Comparison of ENCODE assay signal across 8 cellular contexts in the genomic region with DNA sequence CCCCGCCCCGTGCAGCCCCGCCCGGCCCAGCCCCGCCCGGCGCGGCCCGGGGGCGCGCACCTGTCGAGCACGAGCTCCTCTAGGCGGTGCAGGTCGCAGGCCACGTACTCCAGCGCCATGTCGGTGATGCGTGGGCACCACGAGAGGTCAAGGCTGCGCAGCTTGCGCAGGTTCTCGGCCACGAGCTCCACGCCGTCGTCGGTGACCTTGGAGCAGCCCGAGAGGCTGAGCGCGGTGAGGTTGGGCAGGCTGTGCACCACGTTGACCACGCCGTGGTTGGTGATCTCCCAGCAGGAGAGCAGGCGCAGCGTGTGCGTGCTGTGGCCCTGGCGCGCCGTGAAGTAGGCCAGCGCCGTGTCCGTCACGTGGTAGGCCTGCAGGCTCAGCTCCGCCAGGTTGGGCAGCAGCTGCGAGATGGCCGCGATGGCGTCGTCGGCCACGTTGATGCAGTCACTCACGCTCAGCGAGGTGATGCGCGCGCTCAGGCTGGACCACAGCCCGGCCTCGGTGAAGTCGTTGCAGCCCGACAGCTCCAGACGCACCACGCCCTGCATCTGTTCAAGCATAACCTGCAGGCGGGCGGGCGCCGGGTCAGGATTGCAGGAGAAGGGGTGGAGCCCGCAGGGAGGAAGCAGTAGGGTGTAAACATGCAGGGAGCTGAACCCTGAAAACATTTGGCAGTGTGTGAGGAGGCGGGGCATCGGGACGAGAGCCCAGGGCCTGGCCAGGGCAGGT. TPM values are rescaled to one million over a fixed set of nuclear protein-coding genes. Genes with fewer than 3 reads are reported as not detected.
DNase-seq lines count a peak whose midpoint lies in the region; ATAC-seq and TF ChIP-seq lines count a peak whose summit lies in the region.

No MANE protein-coding gene starts in this region.

- peaks cover 0 to 22% (median 0%) of the 10 kb centered on the region in 5 donors for H3K27me3 Mint-ChIP-seq in naive thymus-derived CD4-positive, alpha-beta T cell

- peak; percentile 24 for TF ChIP-seq POLR2A in transverse colon (IDR thresholded peaks at IDR 0.05)

- intact Hi-C loops in naive thymus-derived CD4-positive, alpha-beta T cell (cut with micrococcal nuclease) = loop anchor here (1.0 to 5.0 kb wide), 5 partner anchors 11 to 92 kb away; partner anchors contain the start of genes CHTF18 (in 1 of the 2), JMJD8 (in 1 of the 2), METRN (in 1 of the 2) and RHOT2 (in 1 of the 2)
- intact Hi-C loops in transverse colon (cut with DNase I; ENCODE audit: low total_unique reads) = no loop called here

- H3K27ac Mint-ChIP-seq in naive thymus-derived CD4-positive, alpha-beta T cell = peak overlapping the region; percentile 20 to 86 (median 79)

- H3K4me1 Mint-ChIP-seq in naive thymus-derived CD4-positive, alpha-beta T cell = peaks cover 4 to 40% (median 23%) of the 10 kb centered on the region in 7 donors

- TF ChIP-seq EP300 in transverse colon (IDR thresholded peaks at IDR 0.05; ENCODE audit: low read depth) = no peak

- no peaks in the 10 kb centered on the region for H3K9me3 ChIP-seq in SJCRH30 (replicated peaks)
- H3K9me3 ChIP-seq in naive thymus-derived CD4-positive, alpha-beta T cell (ENCODE audit: control insufficient read depth in 2 of 3, low read length in 3 of 3) = no peaks in the 10 kb centered on the region
- no peaks in the 10 kb centered on the region for H3K9me3 ChIP-seq in transverse colon

- H3K9me3 Mint-ChIP-seq in naive thymus-derived CD4-positive, alpha-beta T cell = peaks cover 0 to 2% (median 0%) of the 10 kb centered on the region in 11 donors

- H3K36me3 ChIP-seq in SJCRH30 (no peaks in the 10 kb centered on the region), transverse colon (no peaks in the 10 kb centered on the region)
- H3K36me3 ChIP-seq in naive thymus-derived CD4-positive, alpha-beta T cell (ENCODE audit: control insufficient read depth in 2 of 3, insufficient read depth in 3 of 3, low read length in 3 of 3) = no peaks in the 10 kb centered on the region

- POLR2A ChIA-PET in naive thymus-derived CD4-positive, alpha-beta T cell (lab: Charles Lee) = interaction anchor here (0.6 to 2.4 kb wide), 32 partner anchors 8 to 1710 kb away, joined by 3 to 24 read pairs (median 5); partner anchors contain the start of genes ANTKMT, CCDC78, CHTF18 and CIAO3

- peak; percentile 90 for ATAC-seq in naive thymus-derived CD4-positive, alpha-beta T cell
- ATAC-seq in HG03135 (IDR thresholded peaks at IDR 0.05; ENCODE audit: unreplicated experiment) = no peak

- WGBS in transverse colon (ENCODE audit: low coverage in 1 of 2), 2 donors = 1% methylated on average over 36 of the region's 71 CpGs; no CpG with 5 or more reads in 1 of the 2 donors

- H3K4me3 ChIP-seq in HFF-Myc (replicated peaks; ENCODE audit: low read depth, low read length) (0 out of 2 replicates have a peak overlapping the region, but pooled peaks have one; percentile 9), SJCRH30 (peak overlapping the region; percentile 42), transverse colon (peak overlapping the region in 2 of 4 donors; percentile 32 to 34)
- H3K4me3 ChIP-seq in naive thymus-derived CD4-positive, alpha-beta T cell (ENCODE audit: low read length) = peak overlapping the region; percentile 91

- peaks cover 0 to 3% (median 0%) of the 10 kb centered on the region in 5 donors for H3K36me3 Mint-ChIP-seq in naive thymus-derived CD4-positive, alpha-beta T cell

- DNase-seq in HFF-Myc (ENCODE audit: extremely low read depth, low read depth) (no peak), SJCRH30 (peak; percentile 58 to 64), transverse colon (peak; percentile 91), mesenteric fat pad (ENCODE audit: low spot score) (no peak)
- DNase-seq in naive thymus-derived CD4-positive, alpha-beta T cell = peak; percentile 53 to 81 (median 74)

- H3K4me1 ChIP-seq in SJCRH30 (no peaks in the 10 kb centered on the region), transverse colon (peaks cover 12 to 34% (median 28%) of the 10 kb centered on the region in 4 donors)
- H3K4me1 ChIP-seq in naive thymus-derived CD4-positive, alpha-beta T cell (ENCODE audit: control insufficient read depth in 2 of 2, insufficient read depth in 2 of 2, low read length in 2 of 2) = peaks cover 22 to 26% of the 10 kb centered on the region in 2 donors

- no peak for TF ChIP-seq CTCF in 22Rv1 (IDR thresholded peaks at IDR 0.05)
- no peak for TF ChIP-seq CTCF in HFF-Myc (IDR thresholded peaks at IDR 0.05; ENCODE audit: low read depth, low read length, missing control alignments)
- TF ChIP-seq CTCF in transverse colon (IDR thresholded peaks at IDR 0.05) = peak in 1 of 5 experiments; percentile 18

- H3K27me3 ChIP-seq in SJCRH30 (no peaks in the 10 kb centered on the region), transverse colon (peaks cover 72% of the 10 kb centered on the region)
- no peaks in the 10 kb centered on the region for H3K27me3 ChIP-seq in naive thymus-derived CD4-positive, alpha-beta T cell (ENCODE audit: control insufficient read depth in 2 of 2, insufficient read depth in 2 of 2, low read length in 2 of 2)

- peak overlapping the region; percentile 98 for H3K27ac ChIP-seq in 22Rv1
- H3K27ac ChIP-seq in SJCRH30 = no peak overlapping the region
- H3K27ac ChIP-seq in angular gyrus (ENCODE audit: low read depth, low read length) = peak overlapping the region; percentile 88
- H3K27ac ChIP-seq in naive thymus-derived CD4-positive, alpha-beta T cell (ENCODE audit: low read depth, low read length) = peak overlapping the region; percentile 54
- peak overlapping the region; percentile 57 to 79 (median 68) for H3K27ac ChIP-seq in transverse colon

- H3K4me3 Mint-ChIP-seq in naive thymus-derived CD4-positive, alpha-beta T cell = peak overlapping the region; percentile 76 to 86 (median 84)

- CTCF ChIA-PET in naive thymus-derived CD4-positive, alpha-beta T cell (lab: Charles Lee) = interaction anchor here (0.5 to 2.0 kb wide), 4 partner anchors 17 to 268 kb away, joined by 3 to 11 read pairs (median 4); no protein-coding TSS in a partner anchor

- in situ Hi-C loops in transverse colon (cut with MboI; ENCODE audit: low pct_ligation_motif_present in 1 of 4, low pct_unique_long_range_greater_than_20kb in 1 of 4, low sequenced_read_pairs in 3 of 4) = no loop called here

RNA-seq across cellular contexts. Expression of gene WDR24, which starts 5.3 kb away (rescaled TPM):
- 5.6 and 6.2 TPM in 2 replicates for total RNA-seq in SJCRH30 (2014; rRNA removed; shearing (Covaris generic))
- total RNA-seq in naive thymus-derived CD4-positive, alpha-beta T cell = 10 to 100 TPM; 13.3 to 19.4 (median 16.5) TPM
- 10 to 100 TPM; 10.6 to 21.2 TPM for polyA plus RNA-seq in naive thymus-derived CD4-positive, alpha-beta T cell
- total RNA-seq in transverse colon (10 to 100 TPM in 2 of 4 donors, 1 to 10 TPM in 2; 3.4 to 15.3 (median 10.0) TPM), mesenteric fat pad (8.1 TPM)

RNA-seq across cellular contexts. Expression of gene FBXL16, which starts 10.1 kb away (rescaled TPM):
- 1.7 and 1.8 TPM in 2 replicates for total RNA-seq in SJCRH30 (2014; rRNA removed; shearing (Covaris generic))
- total RNA-seq in naive thymus-derived CD4-positive, alpha-beta T cell = 10 to 100 TPM; 13.2 to 45.4 (median 18.0) TPM
- polyA plus RNA-seq in naive thymus-derived CD4-positive, alpha-beta T cell = 10 to 100 TPM; 11.1 to 21.1 TPM
- total RNA-seq in transverse colon = 1 to 10 TPM in 2 of 4 donors, under 1 TPM in 1, not detected in 1; 0.60 to 3.5 (median 1.6) TPM
- total RNA-seq in mesenteric fat pad = not detected

RNA-seq across cellular contexts. Expression of gene JMJD8, which starts 11.4 kb away (rescaled TPM):
- total RNA-seq in SJCRH30 (2014; rRNA removed; shearing (Covaris generic)) = 22.7 and 23.4 TPM in 2 replicates
- total RNA-seq in naive thymus-derived CD4-positive, alpha-beta T cell = 10 to 100 TPM; 26.8 to 48.1 (median 37.2) TPM
- polyA plus RNA-seq in naive thymus-derived CD4-positive, alpha-beta T cell = 10 to 100 TPM; 43.2 to 62.1 TPM
- total RNA-seq in transverse colon = 100 to 1,000 TPM in 1 of 4 donors, 10 to 100 TPM in 3; 40.0 to 261 (median 58.6) TPM
- 55.3 TPM for total RNA-seq in mesenteric fat pad

RNA-seq across cellular contexts. Expression of gene STUB1, which starts 15.3 kb away (rescaled TPM):
- total RNA-seq in SJCRH30 (2014; rRNA removed; shearing (Covaris generic)) = 46.0 and 49.2 TPM in 2 replicates
- total RNA-seq in naive thymus-derived CD4-positive, alpha-beta T cell = 100 to 1,000 TPM in 1 of 5 experiments, 10 to 100 TPM in 4; 68.6 to 105 (median 77.4) TPM
- polyA plus RNA-seq in naive thymus-derived CD4-positive, alpha-beta T cell = 100 to 1,000 TPM; 132 to 159 TPM
- total RNA-seq in transverse colon (100 to 1,000 TPM in 3 of 4 donors, 10 to 100 TPM in 1; 51.9 to 190 (median 134) TPM), mesenteric fat pad (109 TPM)

RNA-seq across cellular contexts. Expression of gene METRN, which starts 19.4 kb away (rescaled TPM):
- 61.7 and 77.6 TPM in 2 replicates for total RNA-seq in SJCRH30 (2014; rRNA removed; shearing (Covaris generic))
- 1 to 10 TPM; 4.8 to 5.1 (median 5.0) TPM for total RNA-seq in naive thymus-derived CD4-positive, alpha-beta T cell
- polyA plus RNA-seq in naive thymus-derived CD4-positive, alpha-beta T cell = 1 to 10 TPM; 3.7 to 4.5 TPM
- 10 to 100 TPM in 3 of 4 donors, 1 to 10 TPM in 1; 4.9 to 47.2 (median 35.2) TPM for total RNA-seq in transverse colon
- 30.3 TPM for total RNA-seq in mesenteric fat pad

Comparison
In these comparisons a context has a peak if more than half of its experiments do, and no peak if none do; other contexts are left out.
1. DNase-seq: peak in SJCRH30 (2 of 2), naive thymus-derived CD4-positive, alpha-beta T cell (9 of 9) and transverse colon (single experiment); none in HFF-Myc (single experiment) and mesenteric fat pad (single experiment).